ENCODE assay signal across 8 cellular contexts in the genomic region with DNA sequence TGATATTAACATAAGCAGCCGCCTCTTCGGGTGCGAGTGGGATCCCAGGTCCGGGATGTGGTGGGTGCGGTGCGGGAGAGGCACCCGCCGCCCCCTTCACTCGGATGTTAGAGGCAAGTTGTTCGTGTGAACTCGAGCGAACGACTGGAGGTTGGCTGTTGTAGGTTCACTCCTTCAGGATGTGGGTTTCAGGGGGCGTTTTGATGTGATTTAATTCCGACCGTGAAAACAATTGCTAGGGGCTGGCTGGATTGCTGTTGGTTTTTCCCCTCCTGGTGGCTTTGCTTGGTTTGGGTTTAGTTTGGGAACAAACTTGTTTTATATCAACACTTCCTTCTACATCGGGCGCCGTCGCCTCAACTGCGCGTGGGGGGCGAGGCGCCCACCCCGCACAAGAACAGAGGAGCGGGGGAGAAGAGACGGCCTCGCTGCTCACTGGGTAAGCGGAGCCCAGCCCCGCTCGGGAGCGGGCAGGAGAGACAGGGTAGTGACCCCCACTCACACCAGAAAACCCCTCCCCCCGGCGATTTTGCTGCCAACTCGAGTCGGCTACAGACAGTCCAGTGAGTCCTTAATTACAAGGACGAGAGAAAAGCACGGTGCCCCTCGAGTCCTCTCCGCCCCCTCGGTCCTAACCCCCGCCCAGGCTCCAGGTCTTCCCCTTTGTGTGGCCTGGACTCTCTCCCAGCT.
DNase-seq lines count a peak whose midpoint lies in the region; ATAC-seq and TF ChIP-seq lines count a peak whose summit lies in the region.

No MANE protein-coding gene starts in this region.

- DNase-seq in activated T-cell treated with anti-CD3 and anti-CD28 coated beads for 48 hours (ENCODE audit: low read depth) (peak; percentile 48), nucleus accumbens (lab: John Stamatoyannopoulos, UW) (no peak)
- peak; percentile 72 for DNase-seq in stimulated activated CD8-positive, alpha-beta memory T cell treated with anti-CD3 and anti-CD28 coated beads, Interleukin-4, amount 100 ng/mL, for 48 hours
- no peak for DNase-seq in NK-92 treated with Interleukin-12 subunit alpha and Interleukin-12 subunit beta, amount 100 ng/mL, for 24 hours (lab: John Stamatoyannopoulos, UW)

- H3K9ac ChIP-seq in KMS-11 = no peak overlapping the region

- H2AFZ ChIP-seq in KMS-11 (ENCODE audit: low read depth) = peak overlapping the region; percentile 91; the same call in 1 of the 2 replicates

- TF ChIP-seq CTCF in KMS-11 (conservative IDR thresholded peaks at IDR 0.05; ENCODE audit: low read depth, low read length) = no peak

- no peak overlapping the region for H3K27ac ChIP-seq in KMS-11

- H3K36me3 ChIP-seq in KMS-11 (ENCODE audit: insufficient read depth) = no peaks in the 10 kb centered on the region

- H3K4me1 ChIP-seq in KMS-11 (ENCODE audit: low read depth, poor library complexity, severe bottlenecking) = peaks cover 7% of the 10 kb centered on the region

- H3K9me3 ChIP-seq in iPS-18c (ENCODE audit: control insufficient read depth, insufficient read depth, low read length) = no peaks in the 10 kb centered on the region

- peak overlapping the region; percentile 79; the same call in 1 of the 2 replicates for H3K4me2 ChIP-seq in KMS-11

- no peak for ATAC-seq in HG03342 (IDR thresholded peaks at IDR 0.05; ENCODE audit: unreplicated experiment)
- ATAC-seq in GM18909 (IDR thresholded peaks at IDR 0.05; ENCODE audit: poor library complexity, unreplicated experiment) = no peak

- H3K27me3 ChIP-seq in KMS-11 (ENCODE audit: insufficient read depth, low read depth) = peaks cover 13% of the 10 kb centered on the region

- H3K4me3 ChIP-seq in KMS-11 (IDR thresholded peaks at IDR 0.05; ENCODE audit: insufficient read depth, low read depth, low read length) (no peak overlapping the region), iPS-18c (ENCODE audit: insufficient read depth, low read depth, low read length) (peak overlapping the region; percentile 60)

- no peaks in the 10 kb centered on the region for H3K79me2 ChIP-seq in KMS-11 (ENCODE audit: insufficient read depth, low read depth)

- H4K20me1 ChIP-seq in KMS-11 (ENCODE audit: insufficient read depth) = no peaks in the 10 kb centered on the region

Comparison
In these comparisons a context has a peak if more than half of its experiments do, and no peak if none do; other contexts are left out.
1. DNase-seq: peak in activated T-cell treated with anti-CD3 and anti-CD28 coated beads for 48 hours (single experiment) and stimulated activated CD8-positive, alpha-beta memory T cell treated with anti-CD3 and anti-CD28 coated beads, Interleukin-4, amount 100 ng/mL, for 48 hours (single experiment); none in NK-92 treated with Interleukin-12 subunit alpha and Interleukin-12 subunit beta, amount 100 ng/mL, for 24 hours (single experiment) and nucleus accumbens (0 of 56).